Comparison of ENCODE assay signal across 15 cellular contexts in genomic region chr15:38588672-38589071, GRCh38. TPM values are rescaled to one million over a fixed set of nuclear protein-coding genes. Genes with fewer than 3 reads are reported as not detected.
A peak's percentile ranks its signal among the peaks of the same experiment; 100 is the strongest.
DNase-seq lines count a peak whose midpoint lies in the region; ATAC-seq and TF ChIP-seq lines count a peak whose summit lies in the region.
"Had no signal": no experiment of that assay in that cellular context is flagged by ENCODE, and none has a peak within 500 bp of the region (broad histone marks: within the 10 kb centered on the region; RNA-seq: fewer than 3 reads in every experiment).

No MANE protein-coding gene starts in this region.

- intact Hi-C loops in activated CD4-positive, alpha-beta T cell treated with anti-CD3 and anti-CD28 coated beads for 36 hours (cut with DNase I, micrococcal nuclease), result loop anchor here in 1 of 2 experiments (1.0 kb wide), 2 partner anchors 21 to 24 kb away; partner anchors contain the start of gene RASGRP1

- H3K27me3 ChIP-seq in adipocyte (replicated peaks; ENCODE audit: control insufficient read depth, insufficient read depth, low read length), result peaks cover 41% of the 10 kb centered on the region

- H3K4me1 Mint-ChIP-seq in activated CD4-positive, alpha-beta T cell treated with anti-CD3 and anti-CD28 coated beads for 36 hours, result peaks cover 35% of the 10 kb centered on the region
- H3K4me1 Mint-ChIP-seq in glutamatergic neuron (ENCODE audit: low read depth, unreplicated experiment), result no peaks in the 10 kb centered on the region

- H3K9me3 ChIP-seq in adipocyte (ENCODE audit: control insufficient read depth, low read length), result peaks cover 3% of the 10 kb centered on the region

- H3K27ac ChIP-seq in substantia nigra (ENCODE audit: low read depth, low read length, poor library complexity, severe bottlenecking), result peak overlapping the region; percentile 49
- H3K27ac ChIP-seq: brain microvascular endothelial cell, SK-N-MC had no signal

- peaks cover 9% of the 10 kb centered on the region for H3K9me3 Mint-ChIP-seq in activated CD4-positive, alpha-beta T cell treated with anti-CD3 and anti-CD28 coated beads for 36 hours (ENCODE audit: low read depth)
- peaks cover 2% of the 10 kb centered on the region for H3K9me3 Mint-ChIP-seq in glutamatergic neuron (ENCODE audit: unreplicated experiment)

- no peak overlapping the region for H3K4me3 ChIP-seq in adipocyte (ENCODE audit: low read length)
- H3K4me3 ChIP-seq: SK-N-MC had no signal

- peak overlapping the region; percentile 63 for H3K27ac Mint-ChIP-seq in activated CD4-positive, alpha-beta T cell treated with anti-CD3 and anti-CD28 coated beads for 36 hours
- H3K27ac Mint-ChIP-seq in glutamatergic neuron (ENCODE audit: unreplicated experiment), result no peak overlapping the region

- no peaks in the 10 kb centered on the region for H3K36me3 ChIP-seq in adipocyte (ENCODE audit: control insufficient read depth, insufficient read depth, low read length, severe bottlenecking)
- H3K36me3 ChIP-seq: brain microvascular endothelial cell had no signal

- DNase-seq in activated CD4-positive, alpha-beta T cell treated with anti-CD3 and anti-CD28 coated beads for 36 hours, result no peak
- no peak for DNase-seq in activated CD4-positive, alpha-beta T cell treated with anti-CD3 and anti-CD28 coated beads, Interleukin-2, amount 50 U/mL, for 4 hours
- peak; percentile 29 for DNase-seq in adipocyte (ENCODE audit: low read depth)
- peak; percentile 87 for DNase-seq in globus pallidus (ENCODE audit: low spot score)
- peak in 13 of 49 donors; percentile 5 to 43 (median 16) for DNase-seq in substantia nigra (lab: John Stamatoyannopoulos, UW)
- no peak for DNase-seq in glutamatergic neuron
- no peak for DNase-seq in effector CD4-positive, alpha-beta T cell
- DNase-seq: 8988T; activated CD8-positive, alpha-beta T cell treated with anti-CD3 and anti-CD28 coated beads for 36 hours; activated gamma-delta T cell; CD8-positive, alpha-beta memory T cell; occipital lobe had no signal

- H3K36me3 Mint-ChIP-seq in activated CD4-positive, alpha-beta T cell treated with anti-CD3 and anti-CD28 coated beads for 36 hours (ENCODE audit: low read depth), result no peaks in the 10 kb centered on the region
- H3K36me3 Mint-ChIP-seq in glutamatergic neuron (ENCODE audit: unreplicated experiment), result no peaks in the 10 kb centered on the region

- no peaks in the 10 kb centered on the region for H3K4me1 ChIP-seq in adipocyte (ENCODE audit: control insufficient read depth, insufficient read depth, low read length)

- ATAC-seq in activated CD4-positive, alpha-beta T cell treated with anti-CD3 and anti-CD28 coated beads for 36 hours, result peak; percentile 28
- no peak for ATAC-seq in GM21360 (IDR thresholded peaks at IDR 0.05; ENCODE audit: unreplicated experiment)

- no peak overlapping the region for H3K9ac ChIP-seq in adipocyte (ENCODE audit: low read length)

- H3K27me3 Mint-ChIP-seq in activated CD4-positive, alpha-beta T cell treated with anti-CD3 and anti-CD28 coated beads for 36 hours, result no peaks in the 10 kb centered on the region
- peaks cover 2% of the 10 kb centered on the region for H3K27me3 Mint-ChIP-seq in glutamatergic neuron (ENCODE audit: unreplicated experiment)
- H3K27me3 Mint-ChIP-seq: activated CD8-positive, alpha-beta T cell treated with anti-CD3 and anti-CD28 coated beads for 36 hours had no signal

- CTCF ChIA-PET in activated CD4-positive, alpha-beta T cell treated with anti-CD3 and anti-CD28 coated beads for 36 hours (lab: Charles Lee), result interaction anchor here (0.6 to 2.1 kb wide), 4 partner anchors 64 to 237 kb away, joined by 3 to 7 read pairs (median 4); no protein-coding TSS in a partner anchor

- H3K4me3 Mint-ChIP-seq in activated CD4-positive, alpha-beta T cell treated with anti-CD3 and anti-CD28 coated beads for 36 hours, result no peak overlapping the region
- H3K4me3 Mint-ChIP-seq in glutamatergic neuron (ENCODE audit: unreplicated experiment), result no peak overlapping the region
- H3K4me3 Mint-ChIP-seq: activated CD8-positive, alpha-beta T cell treated with anti-CD3 and anti-CD28 coated beads for 36 hours had no signal

- POLR2A ChIA-PET in activated CD4-positive, alpha-beta T cell treated with anti-CD3 and anti-CD28 coated beads for 36 hours (lab: Charles Lee), result interaction anchor here (1.9 kb wide), 1 partner anchor 23 kb away, joined by 8 read pairs; no protein-coding TSS in a partner anchor

- no peak for TF ChIP-seq CTCF in glutamatergic neuron (IDR thresholded peaks at IDR 0.05; ENCODE audit: partially characterized antibody, unreplicated experiment)

RNA-seq across cellular contexts. Expression of gene RASGRP1, which starts 24.1 kb away (rescaled TPM):
- 100 to 1,000 TPM; 102 to 120 TPM for total RNA-seq in activated CD4-positive, alpha-beta T cell treated with anti-CD3 and anti-CD28 coated beads for 36 hours
- not detected for total RNA-seq in glutamatergic neuron (ENCODE audit: unreplicated experiment)

Comparison
In these comparisons a context has a peak if more than half of its experiments do, and no peak if none do; other contexts are left out.
1. DNase-seq: peak in adipocyte (single experiment) and globus pallidus (single experiment); none in activated CD4-positive, alpha-beta T cell treated with anti-CD3 and anti-CD28 coated beads for 36 hours (single experiment), activated CD4-positive, alpha-beta T cell treated with anti-CD3 and anti-CD28 coated beads, Interleukin-2, amount 50 U/mL, for 4 hours (0 of 2), glutamatergic neuron (single experiment) and effector CD4-positive, alpha-beta T cell (single experiment).
2. RNA of gene RASGRP1, which starts 24.1 kb away (total RNA-seq): 102 to 120 TPM in activated CD4-positive, alpha-beta T cell treated with anti-CD3 and anti-CD28 coated beads for 36 hours; not detected in glutamatergic neuron (single experiment); every median in the first group is over 100 times any median in the second.